8 cellular contexts compared by ENCODE assay signal in the genomic region with DNA sequence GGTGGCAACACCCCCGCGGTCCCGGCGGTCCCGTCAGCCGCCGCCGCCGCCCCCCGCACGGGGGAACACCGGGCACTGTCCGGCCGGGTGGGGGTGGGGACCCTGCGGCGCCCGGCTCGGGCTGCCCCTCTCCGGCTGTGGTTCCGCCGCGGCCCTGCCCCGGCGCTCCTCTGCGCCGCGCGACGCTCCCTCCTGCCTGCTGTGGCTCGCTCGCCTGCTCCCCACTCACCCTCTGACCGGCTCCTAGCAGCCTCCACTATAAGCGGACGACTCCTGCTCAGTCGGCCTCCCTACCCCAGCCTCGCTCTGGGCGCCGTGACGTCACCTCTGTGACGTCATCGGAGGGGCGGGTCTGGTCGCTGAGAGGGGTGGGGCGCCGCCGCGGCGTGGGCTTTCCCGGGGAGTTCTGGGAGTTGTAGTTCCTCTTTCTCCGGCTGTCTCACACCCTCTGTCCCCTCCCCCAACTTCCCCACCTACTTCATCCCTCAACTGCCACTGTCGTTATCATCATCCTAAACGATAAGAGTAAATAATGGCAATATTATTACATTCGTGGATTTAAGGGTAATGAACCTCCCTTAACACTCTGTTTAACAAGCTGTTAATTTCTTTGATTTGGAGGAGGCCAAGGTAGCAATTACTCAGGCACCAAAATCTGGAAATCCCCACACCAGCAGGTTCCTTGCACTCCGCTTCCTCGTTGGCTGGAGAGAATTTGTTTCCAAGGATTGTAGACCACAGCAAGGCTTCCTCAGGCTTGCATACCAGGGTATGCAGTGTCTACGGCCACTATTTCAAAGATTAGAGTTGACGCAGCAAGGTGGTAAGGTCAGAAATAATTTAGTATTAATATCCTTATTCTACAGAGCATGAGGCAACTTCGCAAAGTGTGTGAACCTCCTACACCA. TPM values are rescaled to one million over a fixed set of nuclear protein-coding genes. Genes with fewer than 3 reads are reported as not detected.
A peak's percentile ranks its signal among the peaks of the same experiment; 100 is the strongest.
DNase-seq lines count a peak whose midpoint lies in the region; ATAC-seq and TF ChIP-seq lines count a peak whose summit lies in the region.

UBE2H (minus strand) TSS at position 308 of the 908 bp plus-strand sequence. CDS start 405 bp downstream, outside the sequence.

- TF ChIP-seq POLR2A in IMR-90 (IDR thresholded peaks at IDR 0.05; ENCODE audit: low read depth, low read length): peak; percentile 85

- H3K18ac ChIP-seq in IMR-90 (ENCODE audit: low read depth, low read length): peak within 1 kb of the TSS; percentile 74

- CTCF ChIA-PET in IMR-90 (lab: Yijun Ruan, JAX): interaction anchor here (0.6 kb wide), 1 partner anchor 47 kb away, joined by 5 read pairs; no protein-coding TSS in a partner anchor

- peak within 1 kb of the TSS; percentile 87 for H2BK5ac ChIP-seq in IMR-90 (ENCODE audit: low read depth, low read length, poor library complexity, severe bottlenecking)

- H4K5ac ChIP-seq in IMR-90 (ENCODE audit: low read depth, low read length): 0 out of 2 replicates have a peak within 1 kb of the TSS, but pooled peaks have one; percentile 11

- H3K9ac ChIP-seq in IMR-90 (ENCODE audit: low read depth, low read length): peak within 1 kb of the TSS; percentile 96

- peak within 1 kb of the TSS; percentile 90 for H3K4me2 ChIP-seq in IMR-90 (ENCODE audit: low read depth, low read length)

- ATAC-seq in GM21447 (IDR thresholded peaks at IDR 0.05; ENCODE audit: unreplicated experiment) (peak; percentile 49), IMR-90 (ENCODE audit: low read depth) (peak; percentile 72)

- BruUV-seq in IMR-90 (replicated peaks; lab: Mats Ljungman, UMichigan): no TSS peak

- H3K23ac ChIP-seq in IMR-90 (ENCODE audit: low read depth, low read length): peak within 1 kb of the TSS; percentile 88

- peak within 1 kb of the TSS; percentile 54 for H3K14ac ChIP-seq in IMR-90 (replicated peaks; ENCODE audit: low read depth, low read length)

- peak within 1 kb of the TSS; percentile 0; the same call in 1 of the 2 replicates for H2BK120ac ChIP-seq in IMR-90 (ENCODE audit: low read depth, low read length)

- no peaks in the 10 kb centered on the region for H3K9me3 ChIP-seq in IMR-90 (ENCODE audit: control insufficient read depth, insufficient read depth, low read length)

- peak within 1 kb of the TSS; percentile 65 for H2AK5ac ChIP-seq in IMR-90 (ENCODE audit: low read depth, low read length)

- peak within 1 kb of the TSS; percentile 91 for H2AK9ac ChIP-seq in IMR-90 (replicated peaks; ENCODE audit: low read depth, low read length, poor library complexity)

- H4K8ac ChIP-seq in IMR-90 (ENCODE audit: low read depth in 2 of 2, low read length in 2 of 2): peak within 1 kb of the TSS; percentile 36 to 58; a peak in 2 of 4 replicates

- H3K4me1 ChIP-seq in IMR-90 (ENCODE audit: control insufficient read depth, insufficient read depth, low read length): peaks cover 6% of the 10 kb centered on the region

- in situ Hi-C loops in Caki2 (cut with HindIII; ENCODE audit: low pct_unique_long_range_greater_than_20kb, low sequenced_read_pairs): no loop called here
- in situ Hi-C loops in IMR-90 (cut with MboI; ENCODE audit: low sequenced_read_pairs): no loop called here

- H3K27ac ChIP-seq in IMR-90 (ENCODE audit: insufficient read depth, low read length) (peak within 1 kb of the TSS; percentile 85), epithelial cell of prostate (peak within 1 kb of the TSS; percentile 96)

- POLR2A ChIA-PET in IMR-90 (lab: Charles Lee; ENCODE audit: unreplicated experiment): no interaction called here

- peak within 1 kb of the TSS; percentile 72; the same call in 1 of the 2 replicates for H4K91ac ChIP-seq in IMR-90 (ENCODE audit: insufficient read depth, low read depth, low read length)

- peak; percentile 90 for DNase-seq in Caki2 (ENCODE audit: low read depth)
- peak; percentile 90 for DNase-seq in IMR-90
- DNase-seq in OCI-M1 (lab: John Stamatoyannopoulos, UW): peak; percentile 90
- peak; percentile 94 for DNase-seq in activated T-cell treated with anti-CD3 and anti-CD28 coated beads for 4 hours
- peak; percentile 66 for DNase-seq in epithelial cell of prostate (ENCODE audit: low read depth, low spot score)
- DNase-seq in mucosa of gallbladder (ENCODE audit: low spot score): peak; percentile 92
- DNase-seq in stimulated activated CD8-positive, alpha-beta memory T cell treated with anti-CD3 and anti-CD28 coated beads, Interleukin-4, amount 100 ng/mL, for 24 hours (ENCODE audit: low read depth): peak; percentile 85

- H2BK15ac ChIP-seq in IMR-90 (ENCODE audit: low read depth, low read length): 0 out of 3 replicates have a peak within 1 kb of the TSS, but pooled peaks have one; percentile 2

- H3K36me3 ChIP-seq in IMR-90 (ENCODE audit: control insufficient read depth, insufficient read depth, low read length): no peaks in the 10 kb centered on the region

- no peaks in the 10 kb centered on the region for H3K27me3 ChIP-seq in IMR-90 (ENCODE audit: control insufficient read depth, insufficient read depth, low read length)

- WGBS in IMR-90 (ENCODE audit: extremely low coverage in 2 of 2, insufficient read length in 1 of 2), 2 experiments: no CpG with 5 or more reads among the region's 58 CpGs

- H3K79me1 ChIP-seq in IMR-90 (ENCODE audit: low read depth in 1 of 2, low read length in 2 of 2): peaks cover 0 to 19% of the 10 kb centered on the region in 2 experiments; a peak in 2 of 4 replicates

- dilution Hi-C loops in IMR-90 (cut with HindIII; ENCODE audit: low sequenced_read_pairs, unreplicated experiment): no loop called here

- TF ChIP-seq CTCF in IMR-90 (conservative IDR thresholded peaks at IDR 0.05; ENCODE audit: low read depth, low read length): no peak

- TF ChIP-seq RAD21 in IMR-90 (IDR thresholded peaks at IDR 0.05; ENCODE audit: low read length): no peak

- intact Hi-C loops in IMR-90 (cut with micrococcal nuclease): loop anchor here (2.0 to 5.0 kb wide), 2 partner anchors 18 to 96 kb away; no protein-coding TSS in a partner anchor

- H2AFZ ChIP-seq in IMR-90 (replicated peaks; ENCODE audit: low read length, poor library complexity): peak within 1 kb of the TSS; percentile 94

- H4K20me1 ChIP-seq in IMR-90 (ENCODE audit: insufficient read depth, low read length): peaks cover 26% of the 10 kb centered on the region

- peak within 1 kb of the TSS; percentile 75; the same call in 1 of the 2 replicates for H3K56ac ChIP-seq in IMR-90 (ENCODE audit: extremely low read depth, insufficient read depth, low read length)

- peak within 1 kb of the TSS; percentile 28; the same call in 1 of the 2 replicates for H2BK20ac ChIP-seq in IMR-90 (ENCODE audit: low read depth, low read length)

- H3K4me3 ChIP-seq in IMR-90 (ENCODE audit: insufficient read depth, low read depth, low read length): peak within 1 kb of the TSS; percentile 95

- peak within 1 kb of the TSS; percentile 77 for H3K4ac ChIP-seq in IMR-90 (ENCODE audit: low read depth, low read length)

- H3K9me1 ChIP-seq in IMR-90 (ENCODE audit: insufficient read depth, low read length): peaks cover 4% of the 10 kb centered on the region; the same call in 1 of the 2 replicates

TF ChIP-seq in IMR-90, 13 proteins besides CTCF, POLR2A, EP300 and RAD21:
- TF ChIP-seq MAZ (IDR thresholded peaks at IDR 0.05; ENCODE audit: borderline replicate concordance, low read depth, low read length) (peak; percentile 62; the same call in 1 of the 2 replicates), MXI1 (IDR thresholded peaks at IDR 0.05; ENCODE audit: borderline replicate concordance, low read depth, low read length) (no peak), NFE2L2 (IDR thresholded peaks at IDR 0.05; ENCODE audit: low read depth, low read length) (no peak), BHLHE40 (IDR thresholded peaks at IDR 0.05; ENCODE audit: low read depth, low read length) (no peak), CHD1 (IDR thresholded peaks at IDR 0.05; ENCODE audit: low read depth, low read length) (peak; percentile 2; the same call in 1 of the 2 replicates), RCOR1 (IDR thresholded peaks at IDR 0.05; ENCODE audit: insufficient replicate concordance, low read length) (no peak), CEBPB (IDR thresholded peaks at IDR 0.05; ENCODE audit: low read depth, low read length) (peak; percentile 3; the same call in 1 of the 2 replicates), SMC3 (IDR thresholded peaks at IDR 0.05; ENCODE audit: low read depth, low read length) (no peak), FOS (IDR thresholded peaks at IDR 0.05; ENCODE audit: low read depth, low read length) (peak; percentile 60), RFX5 (IDR thresholded peaks at IDR 0.05; ENCODE audit: low read depth, low read length) (no peak)
- TF ChIP-seq, protein P1, sequence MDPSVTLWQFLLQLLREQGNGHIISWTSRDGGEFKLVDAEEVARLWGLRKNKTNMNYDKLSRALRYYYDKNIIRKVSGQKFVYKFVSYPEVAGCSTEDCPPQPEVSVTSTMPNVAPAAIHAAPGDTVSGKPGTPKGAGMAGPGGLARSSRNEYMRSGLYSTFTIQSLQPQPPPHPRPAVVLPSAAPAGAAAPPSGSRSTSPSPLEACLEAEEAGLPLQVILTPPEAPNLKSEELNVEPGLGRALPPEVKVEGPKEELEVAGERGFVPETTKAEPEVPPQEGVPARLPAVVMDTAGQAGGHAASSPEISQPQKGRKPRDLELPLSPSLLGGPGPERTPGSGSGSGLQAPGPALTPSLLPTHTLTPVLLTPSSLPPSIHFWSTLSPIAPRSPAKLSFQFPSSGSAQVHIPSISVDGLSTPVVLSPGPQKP (IDR thresholded peaks at IDR 0.05; ENCODE audit: borderline replicate concordance, low read depth, low read length): no peak

RNA-seq across cellular contexts. Expression of gene UBE2H, which starts in this region (rescaled TPM):
- 40.6 and 84.8 TPM in 2 replicates for total RNA-seq in Caki2 (2014; rRNA removed; shearing (Covaris generic); ENCODE audit: low replicate concordance)
- 34.6 and 39.2 TPM in 2 replicates for total RNA-seq in IMR-90 (2012; rRNA removed)
- polyA plus RNA-seq in IMR-90 (2012; rRNA removed): 40.0 and 49.4 TPM in 2 replicates
- 56.6 and 107 TPM in 2 replicates for polyA plus RNA-seq in IMR-90 (2012; cell fraction: cytosol; rRNA removed)
- 23.4 and 92.0 TPM in 2 replicates for polyA plus RNA-seq in IMR-90 (2012; cell fraction: nucleus; rRNA removed; ENCODE audit: low replicate concordance)
- 79.9 TPM for total RNA-seq in mucosa of gallbladder

Comparison
In these comparisons a context has a peak if more than half of its experiments do, and no peak if none do; other contexts are left out.
1. Peak in every context shown above with its lines: DNase-seq, ATAC-seq, H3K4me3 ChIP-seq and H3K27ac ChIP-seq.